ENCODE assay signal across 1 cellular context in the genomic region with DNA sequence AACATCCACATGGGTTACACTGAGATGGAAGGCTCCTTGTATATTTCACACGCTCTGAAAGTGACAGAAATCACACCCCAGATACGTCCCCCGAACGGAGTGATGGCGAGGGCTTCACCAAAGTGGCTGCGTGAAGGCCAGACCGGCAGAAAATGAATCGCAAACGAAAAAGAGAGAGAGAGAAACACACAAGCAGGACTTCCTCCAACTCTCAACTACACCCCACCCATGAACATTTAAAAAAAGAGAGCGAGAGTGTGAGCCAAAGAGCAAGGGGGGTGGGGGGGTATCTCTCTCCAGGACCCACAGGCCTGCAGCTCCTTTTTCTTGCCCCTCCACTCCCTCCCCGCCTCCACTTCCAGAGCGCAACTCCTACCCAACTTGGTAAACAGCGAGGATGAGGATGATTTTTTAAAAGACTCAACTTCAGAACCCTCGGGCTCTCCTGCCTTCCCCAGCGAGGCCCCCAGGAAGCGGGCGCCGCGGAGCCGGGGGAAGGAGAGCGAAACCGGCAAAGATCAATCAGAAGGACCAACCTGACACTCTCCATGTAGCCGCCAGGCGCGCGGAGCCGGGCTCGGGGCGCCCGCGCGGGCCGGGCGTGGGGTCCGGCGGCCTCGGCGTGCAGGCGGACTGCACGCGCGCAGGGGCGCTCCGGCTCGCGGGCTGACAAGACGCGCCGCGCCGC.
TF ChIP-seq lines count a peak whose summit lies in the region.

No MANE protein-coding gene starts in this region.

TF ChIP-seq in K562, 482 proteins besides CTCF, POLR2A, EP300 and RAD21 (continued from another document):
- TF ChIP-seq, protein P1, sequence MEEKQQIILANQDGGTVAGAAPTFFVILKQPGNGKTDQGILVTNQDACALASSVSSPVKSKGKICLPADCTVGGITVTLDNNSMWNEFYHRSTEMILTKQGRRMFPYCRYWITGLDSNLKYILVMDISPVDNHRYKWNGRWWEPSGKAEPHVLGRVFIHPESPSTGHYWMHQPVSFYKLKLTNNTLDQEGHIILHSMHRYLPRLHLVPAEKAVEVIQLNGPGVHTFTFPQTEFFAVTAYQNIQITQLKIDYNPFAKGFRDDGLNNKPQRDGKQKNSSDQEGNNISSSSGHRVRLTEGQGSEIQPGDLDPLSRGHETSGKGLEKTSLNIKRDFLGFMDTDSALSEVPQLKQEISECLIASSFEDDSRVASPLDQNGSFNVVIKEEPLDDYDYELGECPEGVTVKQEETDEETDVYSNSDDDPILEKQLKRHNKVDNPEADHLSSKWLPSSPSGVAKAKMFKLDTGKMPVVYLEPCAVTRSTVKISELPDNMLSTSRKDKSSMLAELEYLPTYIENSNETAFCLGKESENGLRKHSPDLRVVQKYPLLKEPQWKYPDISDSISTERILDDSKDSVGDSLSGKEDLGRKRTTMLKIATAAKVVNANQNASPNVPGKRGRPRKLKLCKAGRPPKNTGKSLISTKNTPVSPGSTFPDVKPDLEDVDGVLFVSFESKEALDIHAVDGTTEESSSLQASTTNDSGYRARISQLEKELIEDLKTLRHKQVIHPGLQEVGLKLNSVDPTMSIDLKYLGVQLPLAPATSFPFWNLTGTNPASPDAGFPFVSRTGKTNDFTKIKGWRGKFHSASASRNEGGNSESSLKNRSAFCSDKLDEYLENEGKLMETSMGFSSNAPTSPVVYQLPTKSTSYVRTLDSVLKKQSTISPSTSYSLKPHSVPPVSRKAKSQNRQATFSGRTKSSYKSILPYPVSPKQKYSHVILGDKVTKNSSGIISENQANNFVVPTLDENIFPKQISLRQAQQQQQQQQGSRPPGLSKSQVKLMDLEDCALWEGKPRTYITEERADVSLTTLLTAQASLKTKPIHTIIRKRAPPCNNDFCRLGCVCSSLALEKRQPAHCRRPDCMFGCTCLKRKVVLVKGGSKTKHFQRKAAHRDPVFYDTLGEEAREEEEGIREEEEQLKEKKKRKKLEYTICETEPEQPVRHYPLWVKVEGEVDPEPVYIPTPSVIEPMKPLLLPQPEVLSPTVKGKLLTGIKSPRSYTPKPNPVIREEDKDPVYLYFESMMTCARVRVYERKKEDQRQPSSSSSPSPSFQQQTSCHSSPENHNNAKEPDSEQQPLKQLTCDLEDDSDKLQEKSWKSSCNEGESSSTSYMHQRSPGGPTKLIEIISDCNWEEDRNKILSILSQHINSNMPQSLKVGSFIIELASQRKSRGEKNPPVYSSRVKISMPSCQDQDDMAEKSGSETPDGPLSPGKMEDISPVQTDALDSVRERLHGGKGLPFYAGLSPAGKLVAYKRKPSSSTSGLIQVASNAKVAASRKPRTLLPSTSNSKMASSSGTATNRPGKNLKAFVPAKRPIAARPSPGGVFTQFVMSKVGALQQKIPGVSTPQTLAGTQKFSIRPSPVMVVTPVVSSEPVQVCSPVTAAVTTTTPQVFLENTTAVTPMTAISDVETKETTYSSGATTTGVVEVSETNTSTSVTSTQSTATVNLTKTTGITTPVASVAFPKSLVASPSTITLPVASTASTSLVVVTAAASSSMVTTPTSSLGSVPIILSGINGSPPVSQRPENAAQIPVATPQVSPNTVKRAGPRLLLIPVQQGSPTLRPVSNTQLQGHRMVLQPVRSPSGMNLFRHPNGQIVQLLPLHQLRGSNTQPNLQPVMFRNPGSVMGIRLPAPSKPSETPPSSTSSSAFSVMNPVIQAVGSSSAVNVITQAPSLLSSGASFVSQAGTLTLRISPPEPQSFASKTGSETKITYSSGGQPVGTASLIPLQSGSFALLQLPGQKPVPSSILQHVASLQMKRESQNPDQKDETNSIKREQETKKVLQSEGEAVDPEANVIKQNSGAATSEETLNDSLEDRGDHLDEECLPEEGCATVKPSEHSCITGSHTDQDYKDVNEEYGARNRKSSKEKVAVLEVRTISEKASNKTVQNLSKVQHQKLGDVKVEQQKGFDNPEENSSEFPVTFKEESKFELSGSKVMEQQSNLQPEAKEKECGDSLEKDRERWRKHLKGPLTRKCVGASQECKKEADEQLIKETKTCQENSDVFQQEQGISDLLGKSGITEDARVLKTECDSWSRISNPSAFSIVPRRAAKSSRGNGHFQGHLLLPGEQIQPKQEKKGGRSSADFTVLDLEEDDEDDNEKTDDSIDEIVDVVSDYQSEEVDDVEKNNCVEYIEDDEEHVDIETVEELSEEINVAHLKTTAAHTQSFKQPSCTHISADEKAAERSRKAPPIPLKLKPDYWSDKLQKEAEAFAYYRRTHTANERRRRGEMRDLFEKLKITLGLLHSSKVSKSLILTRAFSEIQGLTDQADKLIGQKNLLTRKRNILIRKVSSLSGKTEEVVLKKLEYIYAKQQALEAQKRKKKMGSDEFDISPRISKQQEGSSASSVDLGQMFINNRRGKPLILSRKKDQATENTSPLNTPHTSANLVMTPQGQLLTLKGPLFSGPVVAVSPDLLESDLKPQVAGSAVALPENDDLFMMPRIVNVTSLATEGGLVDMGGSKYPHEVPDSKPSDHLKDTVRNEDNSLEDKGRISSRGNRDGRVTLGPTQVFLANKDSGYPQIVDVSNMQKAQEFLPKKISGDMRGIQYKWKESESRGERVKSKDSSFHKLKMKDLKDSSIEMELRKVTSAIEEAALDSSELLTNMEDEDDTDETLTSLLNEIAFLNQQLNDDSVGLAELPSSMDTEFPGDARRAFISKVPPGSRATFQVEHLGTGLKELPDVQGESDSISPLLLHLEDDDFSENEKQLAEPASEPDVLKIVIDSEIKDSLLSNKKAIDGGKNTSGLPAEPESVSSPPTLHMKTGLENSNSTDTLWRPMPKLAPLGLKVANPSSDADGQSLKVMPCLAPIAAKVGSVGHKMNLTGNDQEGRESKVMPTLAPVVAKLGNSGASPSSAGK (IDR thresholded peaks at IDR 0.05), result peak; percentile 38; the same call in 1 of the 2 replicates
- TF ChIP-seq, protein P2, sequence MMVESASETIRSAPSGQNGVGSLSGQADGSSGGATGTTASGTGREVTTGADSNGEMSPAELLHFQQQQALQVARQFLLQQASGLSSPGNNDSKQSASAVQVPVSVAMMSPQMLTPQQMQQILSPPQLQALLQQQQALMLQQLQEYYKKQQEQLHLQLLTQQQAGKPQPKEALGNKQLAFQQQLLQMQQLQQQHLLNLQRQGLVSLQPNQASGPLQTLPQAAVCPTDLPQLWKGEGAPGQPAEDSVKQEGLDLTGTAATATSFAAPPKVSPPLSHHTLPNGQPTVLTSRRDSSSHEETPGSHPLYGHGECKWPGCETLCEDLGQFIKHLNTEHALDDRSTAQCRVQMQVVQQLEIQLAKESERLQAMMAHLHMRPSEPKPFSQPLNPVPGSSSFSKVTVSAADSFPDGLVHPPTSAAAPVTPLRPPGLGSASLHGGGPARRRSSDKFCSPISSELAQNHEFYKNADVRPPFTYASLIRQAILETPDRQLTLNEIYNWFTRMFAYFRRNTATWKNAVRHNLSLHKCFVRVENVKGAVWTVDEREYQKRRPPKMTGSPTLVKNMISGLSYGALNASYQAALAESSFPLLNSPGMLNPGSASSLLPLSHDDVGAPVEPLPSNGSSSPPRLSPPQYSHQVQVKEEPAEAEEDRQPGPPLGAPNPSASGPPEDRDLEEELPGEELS (CRISPR knock-in tag; IDR thresholded peaks at IDR 0.05; ENCODE audit: borderline replicate concordance), result no peak
- TF ChIP-seq ZNF165 (CRISPR knock-in tag; IDR thresholded peaks at IDR 0.05; ENCODE audit: borderline replicate concordance), result no peak
- no peak for TF ChIP-seq BRCA1 (IDR thresholded peaks at IDR 0.05)
- no peak for TF ChIP-seq BRCA1 (CRISPR knock-in tag; IDR thresholded peaks at IDR 0.05)
- no peak for TF ChIP-seq SMAD2 (IDR thresholded peaks at IDR 0.05; ENCODE audit: low read depth, low read length)
- no peak for TF ChIP-seq TEAD4 (IDR thresholded peaks at IDR 0.05; ENCODE audit: low read length)
- TF ChIP-seq TEAD4 (CRISPR knock-in tag; IDR thresholded peaks at IDR 0.05; ENCODE audit: borderline replicate concordance), result no peak
- no peak for TF ChIP-seq TRIM24 (IDR thresholded peaks at IDR 0.05)
- TF ChIP-seq E2F6 (IDR thresholded peaks at IDR 0.05; ENCODE audit: borderline replicate concordance in 1 of 2, extremely low read depth in 1 of 2, insufficient read depth in 1 of 2, insufficient read length in 1 of 2, low read depth in 1 of 2, low read length in 1 of 2, poor library complexity in 1 of 2, severe bottlenecking in 1 of 2), result peak in 1 of 2 experiments; percentile 84
- no peak for TF ChIP-seq HDAC8 (tag; IDR thresholded peaks at IDR 0.05)
- no peak for TF ChIP-seq ZNF224 (CRISPR knock-in tag; IDR thresholded peaks at IDR 0.05)
- peak; percentile 46 for TF ChIP-seq ZNF740 (CRISPR knock-in tag; IDR thresholded peaks at IDR 0.05)
- TF ChIP-seq ZNF740 (tag; IDR thresholded peaks at IDR 0.05), result peak in 1 of 2 experiments; percentile 60; a peak in 1 of 4 replicates
- TF ChIP-seq U2AF1 (optimal IDR thresholded peaks at IDR 0.05; ENCODE audit: low read depth, low read length), result no peak
- TF ChIP-seq, protein P3, sequence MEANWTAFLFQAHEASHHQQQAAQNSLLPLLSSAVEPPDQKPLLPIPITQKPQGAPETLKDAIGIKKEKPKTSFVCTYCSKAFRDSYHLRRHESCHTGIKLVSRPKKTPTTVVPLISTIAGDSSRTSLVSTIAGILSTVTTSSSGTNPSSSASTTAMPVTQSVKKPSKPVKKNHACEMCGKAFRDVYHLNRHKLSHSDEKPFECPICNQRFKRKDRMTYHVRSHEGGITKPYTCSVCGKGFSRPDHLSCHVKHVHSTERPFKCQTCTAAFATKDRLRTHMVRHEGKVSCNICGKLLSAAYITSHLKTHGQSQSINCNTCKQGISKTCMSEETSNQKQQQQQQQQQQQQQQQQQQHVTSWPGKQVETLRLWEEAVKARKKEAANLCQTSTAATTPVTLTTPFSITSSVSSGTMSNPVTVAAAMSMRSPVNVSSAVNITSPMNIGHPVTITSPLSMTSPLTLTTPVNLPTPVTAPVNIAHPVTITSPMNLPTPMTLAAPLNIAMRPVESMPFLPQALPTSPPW (CRISPR knock-in tag; IDR thresholded peaks at IDR 0.05), result 0 out of 2 replicates have a peak, but pooled peaks have one; percentile 22
- TF ChIP-seq, protein P4, sequence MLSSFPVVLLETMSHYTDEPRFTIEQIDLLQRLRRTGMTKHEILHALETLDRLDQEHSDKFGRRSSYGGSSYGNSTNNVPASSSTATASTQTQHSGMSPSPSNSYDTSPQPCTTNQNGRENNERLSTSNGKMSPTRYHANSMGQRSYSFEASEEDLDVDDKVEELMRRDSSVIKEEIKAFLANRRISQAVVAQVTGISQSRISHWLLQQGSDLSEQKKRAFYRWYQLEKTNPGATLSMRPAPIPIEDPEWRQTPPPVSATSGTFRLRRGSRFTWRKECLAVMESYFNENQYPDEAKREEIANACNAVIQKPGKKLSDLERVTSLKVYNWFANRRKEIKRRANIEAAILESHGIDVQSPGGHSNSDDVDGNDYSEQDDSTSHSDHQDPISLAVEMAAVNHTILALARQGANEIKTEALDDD (IDR thresholded peaks at IDR 0.05), result no peak
- TF ChIP-seq SMARCA5 (IDR thresholded peaks at IDR 0.05), result no peak
- no peak for TF ChIP-seq RBM14 (IDR thresholded peaks at IDR 0.05; ENCODE audit: borderline replicate concordance, insufficient read depth, low read depth, low read length)
- 0 out of 2 replicates have a peak, but pooled peaks have one; percentile 32 for TF ChIP-seq ZNF384 (IDR thresholded peaks at IDR 0.05; ENCODE audit: low read depth, low read length)
- TF ChIP-seq, protein P5, sequence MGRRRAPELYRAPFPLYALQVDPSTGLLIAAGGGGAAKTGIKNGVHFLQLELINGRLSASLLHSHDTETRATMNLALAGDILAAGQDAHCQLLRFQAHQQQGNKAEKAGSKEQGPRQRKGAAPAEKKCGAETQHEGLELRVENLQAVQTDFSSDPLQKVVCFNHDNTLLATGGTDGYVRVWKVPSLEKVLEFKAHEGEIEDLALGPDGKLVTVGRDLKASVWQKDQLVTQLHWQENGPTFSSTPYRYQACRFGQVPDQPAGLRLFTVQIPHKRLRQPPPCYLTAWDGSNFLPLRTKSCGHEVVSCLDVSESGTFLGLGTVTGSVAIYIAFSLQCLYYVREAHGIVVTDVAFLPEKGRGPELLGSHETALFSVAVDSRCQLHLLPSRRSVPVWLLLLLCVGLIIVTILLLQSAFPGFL (CRISPR knock-in tag; IDR thresholded peaks at IDR 0.05), result no peak
TF ChIP-seq in K562: peak in this region for 8.
